In the genomic region with DNA sequence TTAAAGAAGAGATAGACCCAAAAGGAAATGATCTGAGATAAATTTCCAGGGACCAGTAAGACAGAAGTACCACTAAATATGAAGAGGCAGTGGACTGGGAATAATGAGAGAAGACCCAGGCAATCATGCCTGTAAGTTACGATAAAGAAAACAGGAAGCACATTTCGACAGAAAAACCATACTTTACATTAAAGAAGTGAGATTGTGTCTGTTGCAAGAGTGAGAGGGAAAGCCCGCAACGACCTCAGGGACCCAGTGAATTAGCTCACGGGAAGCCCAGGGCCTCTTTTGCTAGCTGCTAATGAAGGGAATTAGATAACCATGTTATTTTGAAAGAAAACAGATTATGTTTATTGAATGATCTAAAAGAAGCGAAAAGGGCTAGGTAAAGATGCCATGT, we compare ENCODE assay signal across 10 cellular contexts. TPM values are rescaled to one million over a fixed set of nuclear protein-coding genes. Genes with fewer than 3 reads are reported as not detected.
A peak's percentile ranks its signal among the peaks of the same experiment; 100 is the strongest.
DNase-seq lines count a peak whose midpoint lies in the region; ATAC-seq, FAIRE-seq and TF ChIP-seq lines count a peak whose summit lies in the region.
"Had no signal": no experiment of that assay in that cellular context is flagged by ENCODE, and none has a peak within 500 bp of the region (broad histone marks: within the 10 kb centered on the region; RNA-seq: fewer than 3 reads in every experiment).

No MANE protein-coding gene starts in this region.

- peaks cover 62% of the 10 kb centered on the region for H3K4me1 ChIP-seq in BLaER1
- peaks cover 59% of the 10 kb centered on the region for H3K4me1 ChIP-seq in GM12878 (ENCODE audit: control insufficient read depth, insufficient read depth, low read length)

- CTCF ChIA-PET in GM12878 (lab: Yijun Ruan, JAX), result interaction anchor here (1.2 to 1.9 kb wide), 2 partner anchors 9 to 104 kb away, joined by 3 to 6 read pairs; no protein-coding TSS in a partner anchor

- DNase-seq in NAMALWA (ENCODE audit: low spot score) (peak; percentile 13), GM12878 (ENCODE audit: low read depth, low spot score) (no peak), mesenteric fat pad (ENCODE audit: low spot score) (no peak), NCI-H1417 (lab: John Stamatoyannopoulos, UW) (no peak), GOT3 (lab: John Stamatoyannopoulos, UW) (no peak), NCI-H146 (lab: John Stamatoyannopoulos, UW) (no peak)
- DNase-seq: C1 segment of cervical spinal cord, kidney had no signal

- WGBS in GM12878 (ENCODE audit: insufficient coverage, insufficient replicate concordance, low lambda C conversion rate, missing lambda C conversion rate), result 3% methylated on average over 6 of the region's 6 CpGs

- H3K4me3 ChIP-seq in BLaER1 (no peak overlapping the region), GM12878 (peak overlapping the region; percentile 42; the same call in 1 of the 2 replicates)

- H3K4me2 ChIP-seq in BLaER1 (peak overlapping the region; percentile 68), GM12878 (ENCODE audit: control insufficient read depth, insufficient read depth) (peak overlapping the region; percentile 73)

- intact Hi-C loops in GM12878 (cut with micrococcal nuclease; ENCODE audit: unreplicated experiment), result loop anchor here (10.0 kb wide), 1 partner anchor 570 kb away; no protein-coding TSS in a partner anchor

- H3K36me3 ChIP-seq in BLaER1 (no peaks in the 10 kb centered on the region), GM12878 (ENCODE audit: control insufficient read depth in 2 of 2, insufficient read depth in 2 of 2, low read length in 1 of 2) (no peaks in the 10 kb centered on the region)

- ATAC-seq in GM18861 (IDR thresholded peaks at IDR 0.05; ENCODE audit: unreplicated experiment) (peak; percentile 13), GM12878 (peak; percentile 53)

- TF ChIP-seq RAD21 in GM12878 (IDR thresholded peaks at IDR 0.05; ENCODE audit: insufficient read depth, low read depth, low read length), result no peak

- H3K9ac ChIP-seq in BLaER1, result no peak overlapping the region
- no peak overlapping the region for H3K9ac ChIP-seq in GM12878 (ENCODE audit: control insufficient read depth, insufficient read depth, low read length)

- in situ Hi-C loops in GM12878 (cut with MboI), result no loop called here

- SMC1A ChIA-PET in GM12878 (lab: Charles Lee; ENCODE audit: uncharacterized antibody, unreplicated experiment), result interaction anchor here (0.9 to 2.5 kb wide), 8 partner anchors 9 to 116 kb away, joined by 3 to 18 read pairs (median 4); no protein-coding TSS in a partner anchor

- TF ChIP-seq POLR2A in GM12878 (IDR thresholded peaks at IDR 0.05; ENCODE audit: low read depth, low read length), result no peak

- peak overlapping the region; percentile 87 for H2AFZ ChIP-seq in GM12878 (ENCODE audit: control insufficient read depth, low read depth, low read length)

- H3K27ac ChIP-seq in BLaER1 (peak overlapping the region; percentile 69), GM12878 (ENCODE audit: control insufficient read depth, insufficient read depth) (peak overlapping the region; percentile 60)

- POLR2A ChIA-PET in GM12878 (lab: Charles Lee), result interaction anchor here (0.9 kb wide), 1 partner anchor 9 kb away, joined by 3 read pairs; no protein-coding TSS in a partner anchor

- no TSS peak for BruUV-seq in GM12878 (replicated peaks; lab: Mats Ljungman, UMichigan)

- TF ChIP-seq CTCF in GM12878 (IDR thresholded peaks at IDR 0.05 in 2 of 3, conservative IDR thresholded peaks at IDR 0.05 in 1 of 3; ENCODE audit: control insufficient read depth in 2 of 3, extremely low read depth in 1 of 3, insufficient read depth in 1 of 3, low read depth in 3 of 3, low read length in 3 of 3), result no peak

- RAD21 ChIA-PET in GM12878 (lab: Charles Lee; ENCODE audit: unreplicated experiment), result interaction anchor here (0.8 to 1.5 kb wide), 6 partner anchors 30 to 590 kb away, joined by 3 to 13 read pairs (median 3); no protein-coding TSS in a partner anchor

- H4K20me1 ChIP-seq in BLaER1 (no peaks in the 10 kb centered on the region), GM12878 (ENCODE audit: control insufficient read depth, insufficient read depth) (no peaks in the 10 kb centered on the region)

- no peak; a peak in 2 of 4 replicates for TF ChIP-seq EP300 in GM12878 (IDR thresholded peaks at IDR 0.05; ENCODE audit: borderline replicate concordance in 1 of 2, control insufficient read depth in 1 of 2, low read depth in 2 of 2, low read length in 2 of 2)

- no peaks in the 10 kb centered on the region for H3K79me2 ChIP-seq in GM12878 (ENCODE audit: control insufficient read depth, insufficient read depth, low read length)

- no peaks in the 10 kb centered on the region for H3K27me3 ChIP-seq in BLaER1
- no peaks in the 10 kb centered on the region for H3K27me3 ChIP-seq in GM12878 (replicated peaks in 1 of 2; ENCODE audit: control insufficient read depth in 2 of 2, insufficient read depth in 2 of 2, low read length in 1 of 2)

- H3K9me3 ChIP-seq in BLaER1 (no peaks in the 10 kb centered on the region), GM12878 (replicated peaks; ENCODE audit: control insufficient read depth, insufficient read depth, low read length) (no peaks in the 10 kb centered on the region; the same call in 2 of the 3 replicates)

- no peak for FAIRE-seq in GM12878 (lab: Jason Lieb, UNC)
- FAIRE-seq: kidney had no signal

TF ChIP-seq in GM12878, 131 proteins besides CTCF, POLR2A, EP300 and RAD21 (continues in another document):
- TF ChIP-seq RAD51 (IDR thresholded peaks at IDR 0.05) (no peak), FOXM1 (IDR thresholded peaks at IDR 0.05; ENCODE audit: low read depth, low read length) (no peak), CBX5 (IDR thresholded peaks at IDR 0.05; ENCODE audit: low read depth) (no peak), TCF3 (IDR thresholded peaks at IDR 0.05; ENCODE audit: borderline replicate concordance, insufficient read depth, low read depth, low read length) (no peak), IKZF1 (conservative IDR thresholded peaks at IDR 0.05) (peak; percentile 30; the same call in 1 of the 2 replicates), BMI1 (IDR thresholded peaks at IDR 0.05; ENCODE audit: borderline replicate concordance) (no peak), MYC (IDR thresholded peaks at IDR 0.05; ENCODE audit: insufficient read depth, insufficient read length, insufficient replicate concordance, low read length, severe bottlenecking) (no peak), HDGF (IDR thresholded peaks at IDR 0.05) (no peak), CHD2 (IDR thresholded peaks at IDR 0.05; ENCODE audit: borderline replicate concordance, low read depth, low read length) (no peak), PAX8 (IDR thresholded peaks at IDR 0.05) (no peak)
- TF ChIP-seq, protein P1, sequence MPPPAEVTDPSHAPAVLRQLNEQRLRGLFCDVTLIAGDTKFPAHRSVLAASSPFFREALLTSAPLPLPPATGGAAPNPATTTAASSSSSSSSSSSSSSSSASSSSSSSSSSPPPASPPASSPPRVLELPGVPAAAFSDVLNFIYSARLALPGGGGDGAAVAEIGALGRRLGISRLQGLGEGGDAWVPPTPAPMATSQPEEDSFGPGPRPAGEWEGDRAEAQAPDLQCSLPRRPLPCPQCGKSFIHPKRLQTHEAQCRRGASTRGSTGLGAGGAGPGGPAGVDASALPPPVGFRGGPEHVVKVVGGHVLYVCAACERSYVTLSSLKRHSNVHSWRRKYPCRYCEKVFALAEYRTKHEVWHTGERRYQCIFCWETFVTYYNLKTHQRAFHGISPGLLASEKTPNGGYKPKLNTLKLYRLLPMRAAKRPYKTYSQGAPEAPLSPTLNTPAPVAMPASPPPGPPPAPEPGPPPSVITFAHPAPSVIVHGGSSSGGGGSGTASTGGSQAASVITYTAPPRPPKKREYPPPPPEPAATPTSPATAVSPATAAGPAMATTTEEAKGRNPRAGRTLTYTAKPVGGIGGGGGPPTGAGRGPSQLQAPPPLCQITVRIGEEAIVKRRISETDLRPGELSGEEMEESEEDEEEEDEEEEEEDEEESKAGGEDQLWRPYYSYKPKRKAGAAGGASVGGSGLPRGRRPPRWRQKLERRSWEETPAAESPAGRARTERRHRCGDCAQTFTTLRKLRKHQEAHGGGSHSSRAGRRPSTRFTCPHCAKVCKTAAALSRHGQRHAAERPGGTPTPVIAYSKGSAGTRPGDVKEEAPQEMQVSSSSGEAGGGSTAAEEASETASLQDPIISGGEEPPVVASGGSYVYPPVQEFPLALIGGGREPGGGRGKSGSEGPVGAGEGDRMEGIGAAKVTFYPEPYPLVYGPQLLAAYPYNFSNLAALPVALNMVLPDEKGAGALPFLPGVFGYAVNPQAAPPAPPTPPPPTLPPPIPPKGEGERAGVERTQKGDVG (CRISPR knock-in tag; IDR thresholded peaks at IDR 0.05), result no peak

RNA-seq across cellular contexts. Expression of gene ACSL1, which starts 28.9 kb away (rescaled TPM):
- 73.8 and 81.8 TPM in 2 replicates for total RNA-seq in GM12878 (2013; cell fraction: nucleolus; rRNA removed)
- total RNA-seq in GM12878 (2014; rRNA removed), result 58.3 and 62.9 TPM in 2 replicates
- 63.8 and 65.6 TPM in 2 replicates for total RNA-seq in GM12878 (2014; rRNA removed; fragmentation: Illumina TruSeq; extraction: Trizol)
- 59.5 and 63.2 TPM in 2 replicates for total RNA-seq in GM12878 (2021)
- 43.6 TPM for polyA plus RNA-seq in GM12878 (2011; ENCODE audit: low read depth)
- polyA plus RNA-seq in GM12878 (2011; rRNA removed), result 60.2 and 72.4 TPM in 2 replicates
- 38.6 and 39.2 TPM in 2 replicates for polyA plus RNA-seq in GM12878 (2011; cell fraction: cytosol; rRNA removed)
- polyA plus RNA-seq in GM12878 (2011; cell fraction: nucleus; rRNA removed), result 65.7 and 68.5 TPM in 2 replicates
- polyA plus RNA-seq in GM12878 (2012), result 35.6 and 41.0 TPM in 2 replicates
- 68.1 and 81.7 TPM in 2 replicates for polyA plus RNA-seq in GM12878 (2014; fragmentation: Illumina TruSeq; extraction: Trizol)
- polyA plus RNA-seq in GM12878 (2014; fragmentation: Nextera tagmentation; extraction: Ambion mirVana), result 10 to 100 TPM; 30.7 to 32.6 TPM
- polyA plus RNA-seq in GM12878 (2014; rRNA removed), result 44.4 and 47.0 TPM in 2 replicates
- polyA plus RNA-seq in GM12878 (2016; fragmentation: Nextera tagmentation; extraction: Ambion mirVana), result 10 to 100 TPM; 53.8 to 59.0 TPM
- 98.4 and 105 TPM in 2 replicates for polyA minus RNA-seq in GM12878 (2011; rRNA and poly(A)+ RNA removed)
- 38.5 and 46.4 TPM in 2 replicates for polyA minus RNA-seq in GM12878 (2011; cell fraction: cytosol; rRNA and poly(A)+ RNA removed)
- polyA minus RNA-seq in GM12878 (2011; cell fraction: nucleus; rRNA and poly(A)+ RNA removed), result 41.5 and 63.8 TPM in 2 replicates
- 1,386 TPM for total RNA-seq in mesenteric fat pad

Comparison
In these comparisons a context has a peak if more than half of its experiments do, and no peak if none do; other contexts are left out.
1. RNA of gene ACSL1, which starts 28.9 kb away (total RNA-seq): 1,386 TPM in mesenteric fat pad (single experiment); 58.3 to 81.8 TPM in GM12878; every median in the first group is over 10 times any median in the second.